8 cellular contexts compared by ENCODE assay signal in the genomic region with DNA sequence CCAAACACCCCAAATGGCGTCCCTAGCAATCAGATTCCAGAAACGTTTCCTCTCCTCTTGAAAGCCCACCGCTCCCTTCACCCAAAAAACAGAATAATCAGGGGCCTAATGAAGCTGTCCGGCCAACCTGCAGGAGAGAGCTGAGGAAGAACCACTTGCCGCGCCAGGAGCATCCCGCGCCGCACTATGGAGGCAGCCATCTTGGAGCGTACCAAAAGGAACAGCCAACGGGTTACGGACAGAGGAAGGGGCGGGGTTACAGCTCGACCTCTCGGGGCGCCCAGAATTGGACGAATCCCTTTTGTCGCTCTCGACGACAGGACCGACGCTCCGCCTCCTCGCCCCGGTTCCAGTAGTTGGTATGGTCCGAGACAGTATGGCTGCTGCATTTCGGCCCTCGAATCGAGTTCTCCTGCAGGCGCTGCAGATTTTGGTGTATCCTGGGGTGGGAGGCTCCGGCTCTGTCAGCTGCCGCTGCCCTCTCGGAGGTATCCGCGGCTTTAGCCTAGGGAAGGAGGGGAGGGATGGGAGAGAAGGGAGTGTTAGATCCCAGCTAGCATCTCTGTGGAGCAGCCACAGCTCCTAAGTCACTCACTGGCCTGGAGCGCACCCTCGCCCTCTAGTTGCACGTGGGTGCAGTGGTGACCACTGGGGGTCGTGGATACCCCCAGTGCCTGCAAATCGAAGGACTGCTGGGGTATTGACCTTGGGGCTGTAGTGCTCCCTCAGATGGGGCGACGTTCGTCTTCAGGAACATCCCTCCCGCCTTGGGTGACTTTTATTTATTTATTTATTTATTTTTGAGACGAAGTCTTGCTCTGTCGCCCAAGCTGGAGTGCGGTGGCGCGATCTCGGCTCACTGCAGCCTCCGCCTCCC. TPM values are rescaled to one million over a fixed set of nuclear protein-coding genes. Genes with fewer than 3 reads are reported as not detected.
A peak's percentile ranks its signal among the peaks of the same experiment; 100 is the strongest.
DNase-seq lines count a peak whose midpoint lies in the region; ATAC-seq lines count a peak whose summit lies in the region.

A gene (minus strand): TSS at position 219 of the 877 bp plus-strand sequence. CDS start 19 bp downstream, at position 200.
A gene with protein sequence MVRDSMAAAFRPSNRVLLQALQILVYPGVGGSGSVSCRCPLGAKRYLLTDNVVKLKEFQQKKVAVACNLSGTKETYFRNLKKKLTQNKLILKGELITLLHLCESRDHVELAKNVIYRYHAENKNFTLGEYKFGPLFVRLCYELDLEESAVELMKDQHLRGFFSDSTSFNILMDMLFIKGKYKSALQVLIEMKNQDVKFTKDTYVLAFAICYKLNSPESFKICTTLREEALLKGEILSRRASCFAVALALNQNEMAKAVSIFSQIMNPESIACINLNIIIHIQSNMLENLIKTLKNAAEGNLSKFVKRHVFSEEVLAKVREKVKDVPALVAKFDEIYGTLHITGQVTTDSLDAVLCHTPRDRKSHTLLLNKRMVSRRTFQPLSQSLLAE (plus strand): TSS at position 352 of the 877 bp plus-strand sequence. CDS start 10 bp downstream, at position 362.

- ATAC-seq in GM19468 (IDR thresholded peaks at IDR 0.05; ENCODE audit: extremely low read depth, unreplicated experiment): peak; percentile 98

- DNase-seq in COLO829 (ENCODE audit: low spot score): peak; percentile 96
- DNase-seq in HS-5 (ENCODE audit: low read depth): peak; percentile 92
- peak; percentile 42 for DNase-seq in NK-92 (lab: John Stamatoyannopoulos, UW; ENCODE audit: unreplicated experiment)
- peak; percentile 93 for DNase-seq in activated CD8-positive, alpha-beta memory T cell treated with anti-CD3 and anti-CD28 coated beads for 24 hours
- peak; percentile 88 for DNase-seq in effector CD8-positive, alpha-beta T cell (lab: John Stamatoyannopoulos, UW)
- peak; percentile 99 to 100 for DNase-seq in lung microvascular endothelial cell (ENCODE audit: low read depth in 2 of 2)
- DNase-seq in stimulated activated CD4-positive, alpha-beta T cell treated with anti-CD3 and anti-CD28 coated beads, TNF-alpha, amount 100 ng/mL, for 48 hours (ENCODE audit: low read depth in 3 of 3): peak; percentile 87 to 93 (median 92)

RNA-seq across cellular contexts. Expression of the first gene that starts in this region (rescaled TPM):
- total RNA-seq in lung microvascular endothelial cell: 45.4 and 60.4 TPM in 2 replicates

RNA-seq across cellular contexts. Expression of the second gene that starts in this region (rescaled TPM):
- 1.7 and 2.2 TPM in 2 replicates for total RNA-seq in lung microvascular endothelial cell

Comparison
In these comparisons a context has a peak if more than half of its experiments do, and no peak if none do; other contexts are left out.
1. Peak in every context shown above with its lines: DNase-seq and ATAC-seq.
2. DNase-seq: peak in every context shown above with its lines; median percentile 100 in lung microvascular endothelial cell; 96 in COLO829; 93 in activated CD8-positive, alpha-beta memory T cell treated with anti-CD3 and anti-CD28 coated beads for 24 hours; 92 in HS-5; 92 in stimulated activated CD4-positive, alpha-beta T cell treated with anti-CD3 and anti-CD28 coated beads, TNF-alpha, amount 100 ng/mL, for 48 hours; 88 in effector CD8-positive, alpha-beta T cell; 42 in NK-92.